8 cellular contexts compared by ENCODE assay signal in the genomic region with DNA sequence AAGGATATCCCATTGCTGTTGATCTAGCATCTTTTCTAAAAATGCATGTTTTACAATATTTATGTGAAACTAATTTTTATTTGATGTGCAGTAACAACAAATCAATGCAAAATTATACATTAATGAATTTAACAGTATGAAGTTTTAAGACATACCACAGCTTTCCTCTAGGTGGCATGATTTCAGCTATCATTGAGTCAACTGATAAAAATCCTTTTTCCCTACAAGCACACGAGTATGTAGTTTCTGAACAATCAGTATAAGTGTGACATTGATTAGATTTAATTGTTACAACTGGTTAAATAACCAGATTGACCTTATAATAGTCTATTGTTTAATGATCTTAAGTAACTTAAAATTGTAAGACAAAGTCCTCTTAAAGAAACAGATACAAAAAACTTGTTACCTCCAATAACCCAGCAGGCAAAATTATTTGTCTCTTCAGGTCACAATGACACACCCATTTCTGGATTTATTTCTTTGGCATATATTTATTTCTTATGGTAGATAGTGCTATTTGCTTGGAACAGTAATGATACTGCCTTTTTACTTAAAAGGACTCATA. TPM values are rescaled to one million over a fixed set of nuclear protein-coding genes. Genes with fewer than 3 reads are reported as not detected.
DNase-seq lines count a peak whose midpoint lies in the region; ATAC-seq and TF ChIP-seq lines count a peak whose summit lies in the region.

No MANE protein-coding gene starts in this region.

- intact Hi-C loops in activated B cell treated with CpG ODN at 0.5 μM for 24 hours (cut with micrococcal nuclease) (loop anchor here (1.0 to 10.0 kb wide), 5 partner anchors 12 to 1077 kb away; no protein-coding TSS in a partner anchor), lower lobe of right lung (cut with DNase I) (loop anchor here (10.0 kb wide), 1 partner anchor 725 kb away; no protein-coding TSS in a partner anchor)

- H3K27ac ChIP-seq in lower lobe of right lung: no peak overlapping the region
- H3K27ac ChIP-seq in effector memory CD4-positive, alpha-beta T cell (ENCODE audit: insufficient read depth, low read length, poor library complexity, severe bottlenecking): no peak overlapping the region

- H3K4me1 ChIP-seq in lower lobe of right lung: no peaks in the 10 kb centered on the region
- H3K4me1 ChIP-seq in effector memory CD4-positive, alpha-beta T cell (ENCODE audit: control insufficient read depth, insufficient read depth, low read length, poor library complexity, severe bottlenecking): no peaks in the 10 kb centered on the region

- no peaks in the 10 kb centered on the region for H3K27me3 ChIP-seq in lower lobe of right lung (ENCODE audit: low read depth)
- H3K27me3 ChIP-seq in effector memory CD4-positive, alpha-beta T cell (replicated peaks; ENCODE audit: control insufficient read depth, insufficient read depth, low read length, poor library complexity, severe bottlenecking): no peaks in the 10 kb centered on the region

- no peaks in the 10 kb centered on the region for H3K9me3 ChIP-seq in lower lobe of right lung
- H3K9me3 ChIP-seq in effector memory CD4-positive, alpha-beta T cell (ENCODE audit: control insufficient read depth, low read length): no peaks in the 10 kb centered on the region

- TF ChIP-seq CTCF in LNCAP (IDR thresholded peaks at IDR 0.05): peak; percentile 89
- TF ChIP-seq CTCF in activated B cell treated with CpG ODN at 0.5 μM for 24 hours (IDR thresholded peaks at IDR 0.05): peak; percentile 51
- peak; percentile 69 for TF ChIP-seq CTCF in lower lobe of right lung (IDR thresholded peaks at IDR 0.05)
- no peak; the same call in 1 of the 2 replicates for TF ChIP-seq CTCF in WTC11 (IDR thresholded peaks at IDR 0.05)

- H3K9me3 Mint-ChIP-seq in activated B cell treated with CpG ODN at 0.5 μM for 24 hours: no peaks in the 10 kb centered on the region
- H3K9me3 Mint-ChIP-seq in WTC11: no peaks in the 10 kb centered on the region

- H3K27ac Mint-ChIP-seq in activated B cell treated with CpG ODN at 0.5 μM for 24 hours (no peak overlapping the region), WTC11 (no peak overlapping the region)

- DNase-seq in DMS53 treated with DMSO at 0.1 percent for 48 hours (lab: John Stamatoyannopoulos, UW; ENCODE audit: unreplicated experiment) (peak; percentile 73), activated B cell treated with CpG ODN at 0.5 μM for 24 hours (no peak), lower lobe of right lung (no peak), WTC11 (ENCODE audit: low spot score) (no peak), retina (no peak)
- no peak for DNase-seq in effector memory CD4-positive, alpha-beta T cell

- H3K36me3 ChIP-seq in lower lobe of right lung: no peaks in the 10 kb centered on the region
- peaks cover 7% of the 10 kb centered on the region for H3K36me3 ChIP-seq in effector memory CD4-positive, alpha-beta T cell (ENCODE audit: control insufficient read depth, insufficient read depth, low read length)

- POLR2A ChIA-PET in activated B cell treated with CpG ODN at 0.5 μM for 24 hours (lab: Charles Lee): no interaction called here
- POLR2A ChIA-PET in WTC11 (lab: Charles Lee): no interaction called here

- ATAC-seq in GM21360 (IDR thresholded peaks at IDR 0.05; ENCODE audit: unreplicated experiment) (peak; percentile 67), activated B cell treated with CpG ODN at 0.5 μM for 24 hours (ENCODE audit: low read depth) (peak; percentile 28), lower lobe of right lung (no peak), WTC11 (no peak)

- peaks cover 4% of the 10 kb centered on the region for H3K36me3 Mint-ChIP-seq in activated B cell treated with CpG ODN at 0.5 μM for 24 hours (ENCODE audit: low read depth)
- no peaks in the 10 kb centered on the region for H3K36me3 Mint-ChIP-seq in WTC11

- no peak overlapping the region for H3K4me3 ChIP-seq in lower lobe of right lung
- H3K4me3 ChIP-seq in effector memory CD4-positive, alpha-beta T cell (ENCODE audit: insufficient read depth, low read depth, low read length, poor library complexity, severe bottlenecking): no peak overlapping the region

- CTCF ChIA-PET in activated B cell treated with CpG ODN at 0.5 μM for 24 hours (lab: Charles Lee): interaction anchor here (0.6 to 4.7 kb wide), 8 partner anchors 8 to 1473 kb away, joined by 3 to 27 read pairs (median 4); no protein-coding TSS in a partner anchor
- CTCF ChIA-PET in WTC11 (lab: Charles Lee): interaction anchor here (0.7 to 3.0 kb wide), 16 partner anchors 9 to 728 kb away, joined by 3 to 17 read pairs (median 4); no protein-coding TSS in a partner anchor

- H3K4me3 Mint-ChIP-seq in activated B cell treated with CpG ODN at 0.5 μM for 24 hours (no peak overlapping the region), WTC11 (no peak overlapping the region)

- H3K4me1 Mint-ChIP-seq in activated B cell treated with CpG ODN at 0.5 μM for 24 hours (no peaks in the 10 kb centered on the region), WTC11 (peaks cover 26% of the 10 kb centered on the region)

- no peaks in the 10 kb centered on the region for H3K27me3 Mint-ChIP-seq in activated B cell treated with CpG ODN at 0.5 μM for 24 hours
- no peaks in the 10 kb centered on the region for H3K27me3 Mint-ChIP-seq in WTC11 (ENCODE audit: low read depth)

TF ChIP-seq in WTC11, 78 proteins besides CTCF, POLR2A, EP300 and RAD21:
- no peak for TF ChIP-seq MXD4 (CRISPR knock-in tag; IDR thresholded peaks at IDR 0.05; ENCODE audit: borderline replicate concordance)
- TF ChIP-seq, protein P1, sequence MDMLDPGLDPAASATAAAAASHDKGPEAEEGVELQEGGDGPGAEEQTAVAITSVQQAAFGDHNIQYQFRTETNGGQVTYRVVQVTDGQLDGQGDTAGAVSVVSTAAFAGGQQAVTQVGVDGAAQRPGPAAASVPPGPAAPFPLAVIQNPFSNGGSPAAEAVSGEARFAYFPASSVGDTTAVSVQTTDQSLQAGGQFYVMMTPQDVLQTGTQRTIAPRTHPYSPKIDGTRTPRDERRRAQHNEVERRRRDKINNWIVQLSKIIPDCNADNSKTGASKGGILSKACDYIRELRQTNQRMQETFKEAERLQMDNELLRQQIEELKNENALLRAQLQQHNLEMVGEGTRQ (CRISPR knock-in tag; IDR thresholded peaks at IDR 0.05): no peak
- no peak for TF ChIP-seq JAZF1 (CRISPR knock-in tag; IDR thresholded peaks at IDR 0.05)
- no peak for TF ChIP-seq ZMAT4 (CRISPR knock-in tag; IDR thresholded peaks at IDR 0.05)
- no peak for TF ChIP-seq KAT7 (CRISPR knock-in tag; IDR thresholded peaks at IDR 0.05; ENCODE audit: borderline replicate concordance)
- TF ChIP-seq MYBL2 (CRISPR knock-in tag; IDR thresholded peaks at IDR 0.05): no peak
- no peak for TF ChIP-seq FOXK1 (CRISPR knock-in tag; IDR thresholded peaks at IDR 0.05)
- no peak for TF ChIP-seq NFYB (CRISPR knock-in tag; conservative IDR thresholded peaks at IDR 0.05; ENCODE audit: low read depth)
- no peak for TF ChIP-seq NFE2L1 (CRISPR knock-in tag; IDR thresholded peaks at IDR 0.05)
- no peak for TF ChIP-seq ZNF138 (CRISPR knock-in tag; conservative IDR thresholded peaks at IDR 0.05)
- TF ChIP-seq, protein P2, sequence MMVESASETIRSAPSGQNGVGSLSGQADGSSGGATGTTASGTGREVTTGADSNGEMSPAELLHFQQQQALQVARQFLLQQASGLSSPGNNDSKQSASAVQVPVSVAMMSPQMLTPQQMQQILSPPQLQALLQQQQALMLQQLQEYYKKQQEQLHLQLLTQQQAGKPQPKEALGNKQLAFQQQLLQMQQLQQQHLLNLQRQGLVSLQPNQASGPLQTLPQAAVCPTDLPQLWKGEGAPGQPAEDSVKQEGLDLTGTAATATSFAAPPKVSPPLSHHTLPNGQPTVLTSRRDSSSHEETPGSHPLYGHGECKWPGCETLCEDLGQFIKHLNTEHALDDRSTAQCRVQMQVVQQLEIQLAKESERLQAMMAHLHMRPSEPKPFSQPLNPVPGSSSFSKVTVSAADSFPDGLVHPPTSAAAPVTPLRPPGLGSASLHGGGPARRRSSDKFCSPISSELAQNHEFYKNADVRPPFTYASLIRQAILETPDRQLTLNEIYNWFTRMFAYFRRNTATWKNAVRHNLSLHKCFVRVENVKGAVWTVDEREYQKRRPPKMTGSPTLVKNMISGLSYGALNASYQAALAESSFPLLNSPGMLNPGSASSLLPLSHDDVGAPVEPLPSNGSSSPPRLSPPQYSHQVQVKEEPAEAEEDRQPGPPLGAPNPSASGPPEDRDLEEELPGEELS (CRISPR knock-in tag; IDR thresholded peaks at IDR 0.05): no peak

RNA-seq across cellular contexts. Expression of gene TGFB2, which starts 5.8 kb away (rescaled TPM):
- total RNA-seq in activated B cell treated with CpG ODN at 0.5 μM for 24 hours (0.37 and 1.6 TPM in 2 replicates), lower lobe of right lung (10.2 TPM), WTC11 (2021) (1.0 to 2.5 TPM (median 1.5 TPM) in 3 replicates)

RNA-seq across cellular contexts. Expression of gene RRP15, which starts 54.3 kb away (rescaled TPM):
- 26.9 and 27.3 TPM in 2 replicates for total RNA-seq in activated B cell treated with CpG ODN at 0.5 μM for 24 hours
- total RNA-seq in lower lobe of right lung: 18.7 TPM
- total RNA-seq in WTC11 (2021): 32.3 to 36.0 TPM (median 32.4 TPM) in 3 replicates

Comparison
In these comparisons a context has a peak if more than half of its experiments do, and no peak if none do; other contexts are left out.
1. ATAC-seq: peak in GM21360 (single experiment) and activated B cell treated with CpG ODN at 0.5 μM for 24 hours (single experiment); none in lower lobe of right lung (0 of 2) and WTC11 (single experiment).